Comparison of ENCODE assay signal across 16 cellular contexts in the genomic region with DNA sequence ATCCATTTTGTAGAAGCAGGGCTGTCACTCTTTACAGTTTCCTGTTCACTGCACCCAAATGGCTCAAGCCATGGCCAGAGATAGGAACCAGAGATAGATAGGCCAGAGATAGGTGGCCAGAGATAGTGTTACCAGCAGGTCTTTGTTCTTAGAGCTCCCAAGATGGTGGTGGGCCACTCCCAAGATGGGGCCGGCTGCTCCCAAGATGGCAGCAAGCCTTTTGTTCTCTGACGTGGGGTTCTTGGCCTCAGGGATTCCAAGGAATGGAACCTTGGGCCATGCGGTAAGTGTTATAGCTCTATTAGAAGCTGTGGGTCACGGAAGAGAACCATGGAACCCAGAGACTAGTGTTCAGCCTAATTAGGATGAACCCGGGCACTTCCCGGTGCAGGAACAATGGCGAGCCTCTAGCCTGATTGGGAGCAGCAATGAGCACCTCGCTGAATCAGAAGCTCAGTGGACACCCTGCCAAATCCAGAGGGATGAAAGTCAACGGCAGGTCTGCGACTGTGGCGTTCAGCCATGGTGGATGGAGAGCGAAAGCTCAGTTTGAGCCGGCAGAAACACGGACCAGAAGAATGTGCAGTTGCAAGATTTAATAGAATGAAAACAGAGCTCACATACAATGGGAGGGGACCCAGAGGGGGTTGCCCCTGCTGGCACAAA.
"Had no signal": no experiment of that assay in that cellular context is flagged by ENCODE, and none has a peak within 500 bp of the region (broad histone marks: within the 10 kb centered on the region; RNA-seq: fewer than 3 reads in every experiment).

No MANE protein-coding gene starts in this region.

- H3K36me3 ChIP-seq: adrenal gland, gastrocnemius medialis, lower lobe of right lung, prostate gland, right atrium auricular region, thyroid gland had no signal

- H3K4me3 ChIP-seq: adrenal gland, gastrocnemius medialis, lower lobe of right lung, prostate gland, right atrium auricular region, thyroid gland had no signal

- DNase-seq: activated CD4-positive, alpha-beta T cell treated with anti-CD3 and anti-CD28 coated beads for 36 hours; activated CD4-positive, alpha-beta T cell treated with anti-CD3 and anti-CD28 coated beads, Interleukin-2, amount 50 U/mL, for 48 hours; activated gamma-delta T cell treated with Interleukin-2 at 50 U/mL for 16 hours; activated T-cell treated with anti-CD3 and anti-CD28 coated beads for 4 hours; adrenal gland; effector CD4-positive, alpha-beta T cell; gastrocnemius medialis; head of caudate nucleus; lower lobe of right lung; natural killer cell; stimulated activated CD4-positive, alpha-beta T cell treated with anti-CD3 and anti-CD28 coated beads, Interleukin-12 subunit alpha, Interleukin-12 subunit beta, amount 100 ng/mL, for 4 hours; stimulated activated CD4-positive, alpha-beta T cell treated with anti-CD3 and anti-CD28 coated beads, Interleukin-1b, Interleukin-23, amount 100 ng/mL, for 48 hours; stimulated activated naive CD4-positive, alpha-beta T cell treated with Interleukin-2 at 50 U/mL for 16 hours; thyroid gland had no signal

- H3K9me3 ChIP-seq: gastrocnemius medialis, lower lobe of right lung, prostate gland, right atrium auricular region, thyroid gland had no signal

- H3K4me1 ChIP-seq: adrenal gland, gastrocnemius medialis, lower lobe of right lung, prostate gland, right atrium auricular region, thyroid gland had no signal

- H3K27ac ChIP-seq: adrenal gland, gastrocnemius medialis, lower lobe of right lung, prostate gland, right atrium auricular region, thyroid gland had no signal

- H3K27me3 ChIP-seq: adrenal gland, gastrocnemius medialis, right atrium auricular region, thyroid gland had no signal
